Comparison of ENCODE assay signal across 8 cellular contexts in the genomic region with DNA sequence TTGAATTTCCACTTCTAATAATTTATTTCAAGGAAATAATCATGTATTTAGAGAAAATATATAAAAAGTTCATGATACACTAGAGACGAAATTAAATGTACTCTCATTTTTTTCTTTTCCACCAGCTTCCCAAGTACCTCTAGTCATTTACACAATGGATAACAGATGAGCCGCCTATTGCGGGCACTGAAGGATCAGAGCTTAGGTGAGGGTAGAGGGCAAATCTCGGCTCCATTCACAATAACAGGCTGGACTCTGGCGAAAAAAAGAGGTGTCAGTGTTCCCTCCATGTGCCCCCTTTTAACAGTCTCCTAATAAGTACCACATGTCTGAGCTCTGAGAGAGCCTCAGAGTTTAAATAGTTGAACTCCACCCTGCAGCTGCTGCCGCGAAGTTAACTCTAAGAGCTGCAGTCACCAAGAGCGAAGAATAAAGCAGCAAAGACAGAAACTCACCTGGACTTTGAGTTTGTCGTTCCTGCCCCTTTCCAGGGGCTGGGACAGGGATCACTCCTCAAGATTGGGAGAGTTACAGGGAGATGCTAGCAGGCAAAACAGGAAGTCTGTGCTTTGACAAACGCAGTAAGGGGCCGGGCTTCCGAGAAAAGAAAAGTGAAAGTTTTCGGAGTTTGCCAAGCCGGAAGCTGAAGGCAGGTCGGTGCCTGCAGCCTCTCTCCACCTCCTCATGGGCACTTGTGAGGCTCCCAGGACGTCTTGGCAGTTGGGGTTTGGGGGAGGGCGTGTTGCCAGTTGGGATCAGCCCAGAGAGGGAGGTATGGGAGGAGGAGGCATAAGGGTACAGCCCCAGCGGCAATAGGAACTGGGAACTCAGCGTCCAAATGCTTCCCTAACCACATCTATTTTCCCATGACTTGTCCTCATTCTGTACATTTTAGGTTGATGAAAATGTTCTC. TPM values are rescaled to one million over a fixed set of nuclear protein-coding genes. Genes with fewer than 3 reads are reported as not detected.
DNase-seq lines count a peak whose midpoint lies in the region; ATAC-seq and TF ChIP-seq lines count a peak whose summit lies in the region.

A gene (minus strand): TSS at position 566 of the 913 bp plus-strand sequence. CDS start 3,057 bp downstream, outside the sequence.

- H3K27ac ChIP-seq in A673 (ENCODE audit: low read depth, low read length, poor library complexity, severe bottlenecking), result peak within 1 kb of the TSS; percentile 49
- H3K27ac ChIP-seq in OCI-LY1 (ENCODE audit: low read depth, low read length, poor library complexity, severe bottlenecking), result peak within 1 kb of the TSS; percentile 85
- peak within 1 kb of the TSS; percentile 60 to 87 for H3K27ac ChIP-seq in esophagus (ENCODE audit: low read depth in 2 of 2, low read length in 1 of 2)
- H3K27ac ChIP-seq in muscle layer of colon (ENCODE audit: low read depth, low read length), result peak within 1 kb of the TSS; percentile 91

- POLR2A ChIA-PET in A673 (lab: Charles Lee; ENCODE audit: low non-redundant PET), result no interaction called here

- H3K9me3 ChIP-seq in A673 (ENCODE audit: low read depth, low read length, poor library complexity, severe bottlenecking) (no peaks in the 10 kb centered on the region), OCI-LY1 (ENCODE audit: low read length) (no peaks in the 10 kb centered on the region), esophagus (ENCODE audit: control insufficient read depth in 2 of 2, insufficient read depth in 1 of 2, low read depth in 1 of 2, low read length in 1 of 2) (no peaks in the 10 kb centered on the region), muscle layer of colon (ENCODE audit: low read length) (no peaks in the 10 kb centered on the region)

- DNase-seq in A673 (ENCODE audit: low spot score) (peak; percentile 89), activated T-cell treated with anti-CD3 and anti-CD28 coated beads for 4 hours (peak; percentile 72)
- DNase-seq in stimulated activated CD8-positive, alpha-beta memory T cell treated with anti-CD3 and anti-CD28 coated beads, Interleukin-7, amount 100 ng/mL, for 24 hours (ENCODE audit: low read depth), result peak; percentile 49

- WGBS in esophagus, 2 donors, result 0 to 2% methylated on average over 19 of the region's 19 CpGs

- intact Hi-C loops in A673 (cut with micrococcal nuclease; ENCODE audit: unreplicated experiment), result no loop called here

- peaks cover 22% of the 10 kb centered on the region for H3K79me2 ChIP-seq in OCI-LY1 (ENCODE audit: insufficient read depth, low read length)

- H3K27me3 ChIP-seq in A673 (replicated peaks; ENCODE audit: insufficient read depth, low read depth, low read length, poor library complexity), result no peaks in the 10 kb centered on the region
- H3K27me3 ChIP-seq in OCI-LY1 (ENCODE audit: insufficient read depth, low read length), result no peaks in the 10 kb centered on the region
- H3K27me3 ChIP-seq in esophagus (ENCODE audit: control insufficient read depth in 1 of 2, insufficient read depth in 2 of 2, low read length in 2 of 2), result no peaks in the 10 kb centered on the region
- H3K27me3 ChIP-seq in muscle layer of colon (ENCODE audit: control insufficient read depth in 1 of 2, insufficient read depth in 2 of 2, low read length in 2 of 2), result no peaks in the 10 kb centered on the region

- no peak within 1 kb of the TSS for H2AFZ ChIP-seq in OCI-LY1 (ENCODE audit: low read length)

- H3K4me2 ChIP-seq in OCI-LY1 (ENCODE audit: low read length), result peak within 1 kb of the TSS; percentile 84

- no peaks in the 10 kb centered on the region for H3F3A ChIP-seq in OCI-LY1 (ENCODE audit: insufficient read depth, low read length)

- peak; percentile 73 for TF ChIP-seq POLR2A in GM18526 (IDR thresholded peaks at IDR 0.05; ENCODE audit: extremely low read depth, insufficient read length)

- BruUV-seq in A673 (replicated peaks; lab: Mats Ljungman, UMichigan), result TSS peak; percentile 54

- peak; percentile 81 for ATAC-seq in HG03095 (IDR thresholded peaks at IDR 0.05; ENCODE audit: unreplicated experiment)

- no peak for TF ChIP-seq CTCF in A673 (conservative IDR thresholded peaks at IDR 0.05; ENCODE audit: low read depth, low read length)
- no peak for TF ChIP-seq CTCF in OCI-LY1 (IDR thresholded peaks at IDR 0.05; ENCODE audit: low read length)

- H3K36me3 ChIP-seq in A673 (ENCODE audit: insufficient read depth, low read length, poor library complexity, severe bottlenecking) (no peaks in the 10 kb centered on the region), OCI-LY1 (ENCODE audit: insufficient read depth, low read length) (peaks cover 36% of the 10 kb centered on the region), esophagus (ENCODE audit: control insufficient read depth in 2 of 2, insufficient read depth in 2 of 2, low read length in 1 of 2) (peaks cover 0 to under 1% of the 10 kb centered on the region in 2 donors), muscle layer of colon (ENCODE audit: insufficient read depth, low read length) (peaks cover 5% of the 10 kb centered on the region)

- H3K9me2 ChIP-seq in OCI-LY1 (ENCODE audit: low read depth, low read length), result no peaks in the 10 kb centered on the region

- peak within 1 kb of the TSS; percentile 83 for H3K9ac ChIP-seq in OCI-LY1 (ENCODE audit: low read length)
- peak within 1 kb of the TSS; percentile 79 for H3K9ac ChIP-seq in muscle layer of colon (ENCODE audit: low read length)

- CTCF ChIA-PET in A673 (lab: Charles Lee), result no interaction called here

- H4K20me1 ChIP-seq in OCI-LY1 (ENCODE audit: insufficient read depth, low read length), result no peaks in the 10 kb centered on the region

- H3K4me3 ChIP-seq in A673 (ENCODE audit: low read depth, low read length, poor library complexity, severe bottlenecking) (peak within 1 kb of the TSS; percentile 59), OCI-LY1 (ENCODE audit: low read depth, low read length, poor library complexity, severe bottlenecking) (peak within 1 kb of the TSS; percentile 81), esophagus (ENCODE audit: low read depth in 1 of 2, low read length in 2 of 2) (peak within 1 kb of the TSS; percentile 53 to 79), muscle layer of colon (ENCODE audit: low read depth in 1 of 2, low read length in 2 of 2) (peak within 1 kb of the TSS; percentile 79 to 82)

- H3K4me1 ChIP-seq in A673 (ENCODE audit: insufficient read depth, low read length, poor library complexity, severe bottlenecking) (peaks cover 4% of the 10 kb centered on the region), OCI-LY1 (ENCODE audit: insufficient read depth, low read length, severe bottlenecking) (peaks cover 65% of the 10 kb centered on the region), esophagus (ENCODE audit: control insufficient read depth in 2 of 2, insufficient read depth in 2 of 2, low read length in 1 of 2) (peaks cover 0 to 5% of the 10 kb centered on the region in 2 donors), muscle layer of colon (ENCODE audit: insufficient read depth, low read length) (peaks cover 9% of the 10 kb centered on the region)

RNA-seq across cellular contexts. Expression of the gene that starts here (rescaled TPM):
- 11.0 and 11.6 TPM in 2 replicates for total RNA-seq in A673 (2021)
- 1 to 10 TPM; 6.0 to 7.2 TPM for polyA plus RNA-seq in esophagus

Comparison
In these comparisons a context has a peak if more than half of its experiments do, and no peak if none do; other contexts are left out.
1. Peak in every context shown above with its lines: DNase-seq, ATAC-seq, H3K4me3 ChIP-seq and H3K27ac ChIP-seq.